ENCODE assay signal across 16 cellular contexts in genomic region chr2:72719416-72719815, GRCh38.
A peak's percentile ranks its signal among the peaks of the same experiment; 100 is the strongest.
DNase-seq lines count a peak whose midpoint lies in the region; ATAC-seq, FAIRE-seq and TF ChIP-seq lines count a peak whose summit lies in the region.
"Had no signal": no experiment of that assay in that cellular context is flagged by ENCODE, and none has a peak within 500 bp of the region (broad histone marks: within the 10 kb centered on the region; RNA-seq: fewer than 3 reads in every experiment).

No MANE protein-coding gene starts in this region.

- no peak overlapping the region for H3K27ac Mint-ChIP-seq in osteocyte (ENCODE audit: unreplicated experiment)
- H3K27ac Mint-ChIP-seq: activated B cell treated with CpG ODN at 0.5 μM for 24 hours; CD8-positive, alpha-beta memory T cell; IgD-negative memory B cell had no signal

- H3K36me3 Mint-ChIP-seq in osteocyte (ENCODE audit: unreplicated experiment): peaks cover 8% of the 10 kb centered on the region

- intact Hi-C loops in kidney (cut with DNase I): no loop called here

- peaks cover 37% of the 10 kb centered on the region for H3K4me1 Mint-ChIP-seq in osteocyte (ENCODE audit: unreplicated experiment)
- H3K4me1 Mint-ChIP-seq: activated B cell treated with CpG ODN at 0.5 μM for 24 hours; CD8-positive, alpha-beta memory T cell; IgD-negative memory B cell had no signal

- ATAC-seq in GM21367 (IDR thresholded peaks at IDR 0.05; ENCODE audit: unreplicated experiment): no peak
- ATAC-seq: mucosa of descending colon, right cardiac atrium, Right ventricle myocardium inferior had no signal

- H3K9me3 ChIP-seq in HUES6 (ENCODE audit: control insufficient read depth, insufficient read depth, low read depth, low read length) (no peaks in the 10 kb centered on the region), kidney (ENCODE audit: control insufficient read depth in 1 of 2, low read length in 2 of 2) (no peaks in the 10 kb centered on the region)
- H3K9me3 ChIP-seq: mucosa of descending colon, transverse colon had no signal

- H3K4me3 Mint-ChIP-seq in osteocyte (ENCODE audit: unreplicated experiment): no peak overlapping the region
- H3K4me3 Mint-ChIP-seq: activated B cell treated with CpG ODN at 0.5 μM for 24 hours; CD8-positive, alpha-beta memory T cell; IgD-negative memory B cell had no signal

- peak; percentile 39 for DNase-seq in EH (ENCODE audit: low read depth)
- DNase-seq in dermis blood vessel endothelial cell: peak; percentile 87
- peak; percentile 58 for DNase-seq in left kidney (ENCODE audit: low read depth, low spot score)
- DNase-seq in kidney: no peak
- DNase-seq in osteocyte (ENCODE audit: extremely low spot score, unreplicated experiment): no peak
- DNase-seq in NCI-H345 (lab: John Stamatoyannopoulos, UW): no peak
- DNase-seq: activated B cell treated with CpG ODN at 0.5 μM for 24 hours; caudate nucleus; CD8-positive, alpha-beta memory T cell; mucosa of descending colon; right cardiac atrium; transverse colon had no signal

- peak overlapping the region; percentile 10; the same call in 1 of the 2 replicates for H3K27ac ChIP-seq in HUES6 (ENCODE audit: low read depth, low read length)
- H3K27ac ChIP-seq in kidney (ENCODE audit: low read depth in 2 of 2, low read length in 2 of 2): no peak overlapping the region
- H3K27ac ChIP-seq: transverse colon had no signal

- H3K9me3 Mint-ChIP-seq in osteocyte (ENCODE audit: unreplicated experiment): no peaks in the 10 kb centered on the region
- H3K9me3 Mint-ChIP-seq: activated B cell treated with CpG ODN at 0.5 μM for 24 hours; CD8-positive, alpha-beta memory T cell; IgD-negative memory B cell had no signal

- no peak for FAIRE-seq in kidney (lab: Jason Lieb, UNC)

- H3K36me3 ChIP-seq in HUES6 (ENCODE audit: control insufficient read depth, insufficient read depth, low read length): 0 out of 2 replicates have a peak, but pooled peaks cover 5% of the 10 kb centered on the region
- no peaks in the 10 kb centered on the region for H3K36me3 ChIP-seq in kidney (ENCODE audit: control insufficient read depth in 1 of 2, insufficient read depth in 2 of 2, low read length in 2 of 2)

- H3K4me3 ChIP-seq in HUES6 (ENCODE audit: low read depth, low read length) (peak overlapping the region; percentile 33), kidney (ENCODE audit: low read length in 2 of 2) (no peak overlapping the region)
- H3K4me3 ChIP-seq: mucosa of descending colon, transverse colon had no signal

- TF ChIP-seq CTCF in kidney (IDR thresholded peaks at IDR 0.05; ENCODE audit: borderline replicate concordance, extremely low read depth, insufficient read depth): no peak
- no peak for TF ChIP-seq CTCF in osteocyte (IDR thresholded peaks at IDR 0.05)

- H3K9ac ChIP-seq in HUES6 (ENCODE audit: low read length) (no peak overlapping the region), kidney (ENCODE audit: low read length in 2 of 2) (no peak overlapping the region)

- no peaks in the 10 kb centered on the region for H3K27me3 ChIP-seq in HUES6 (ENCODE audit: control insufficient read depth, insufficient read depth, low read length)
- H3K27me3 ChIP-seq: transverse colon had no signal

- H3K4me1 ChIP-seq in HUES6 (ENCODE audit: control insufficient read depth, insufficient read depth, low read length) (peaks cover 28% of the 10 kb centered on the region), kidney (ENCODE audit: control insufficient read depth in 1 of 2, insufficient read depth in 1 of 2, low read depth in 1 of 2, low read length in 2 of 2) (peaks cover 0 to 2% of the 10 kb centered on the region in 2 donors)

- no peaks in the 10 kb centered on the region for H3K27me3 Mint-ChIP-seq in osteocyte (ENCODE audit: unreplicated experiment)
- H3K27me3 Mint-ChIP-seq: activated B cell treated with CpG ODN at 0.5 μM for 24 hours, IgD-negative memory B cell had no signal

Comparison
In these comparisons a context has a peak if more than half of its experiments do, and no peak if none do; other contexts are left out.
1. DNase-seq: peak in EH (single experiment), dermis blood vessel endothelial cell (single experiment) and left kidney (single experiment); none in kidney (single experiment), osteocyte (single experiment) and NCI-H345 (single experiment).